In genomic region chr6:33320315-33321181, GRCh38 we compare ENCODE assay signal across 8 cellular contexts. TPM values are rescaled to one million over a fixed set of nuclear protein-coding genes. Genes with fewer than 3 reads are reported as not detected.
A peak's percentile ranks its signal among the peaks of the same experiment; 100 is the strongest.
DNase-seq lines count a peak whose midpoint lies in the region; ATAC-seq and TF ChIP-seq lines count a peak whose summit lies in the region.

No MANE protein-coding gene starts in this region.

- H3K36me3 ChIP-seq in adipocyte (ENCODE audit: control insufficient read depth, insufficient read depth, low read length, severe bottlenecking) (peaks cover 15% of the 10 kb centered on the region), transverse colon (peaks cover 0 to 24% (median 8%) of the 10 kb centered on the region in 4 donors)

- peak overlapping the region; percentile 98 for H3K4me3 Mint-ChIP-seq in activated T-cell treated with anti-CD3 and anti-CD28 coated beads, Interleukin-2, amount 50 U/mL, for 4 hours

- WGBS in transverse colon (ENCODE audit: low coverage in 1 of 2), 2 donors, result 90% methylated on average over 32 of the region's 32 CpGs; no CpG with 5 or more reads in 1 of the 2 donors

- no peaks in the 10 kb centered on the region for H3K27me3 ChIP-seq in adipocyte (replicated peaks; ENCODE audit: control insufficient read depth, insufficient read depth, low read length)
- H3K27me3 ChIP-seq in transverse colon, result no peaks in the 10 kb centered on the region

- peaks cover 21% of the 10 kb centered on the region for H3K36me3 Mint-ChIP-seq in activated T-cell treated with anti-CD3 and anti-CD28 coated beads, Interleukin-2, amount 50 U/mL, for 4 hours (ENCODE audit: insufficient read depth)

- intact Hi-C loops in transverse colon (cut with DNase I; ENCODE audit: low total_unique reads), result no loop called here

- H3K27ac ChIP-seq in transverse colon, result peak overlapping the region in 3 of 4 donors; percentile 18 to 94 (median 31)

- H3K9ac ChIP-seq in adipocyte (ENCODE audit: low read length), result peak overlapping the region; percentile 84

- TF ChIP-seq EP300 in transverse colon (IDR thresholded peaks at IDR 0.05; ENCODE audit: low read depth), result no peak

- no peaks in the 10 kb centered on the region for H3K27me3 Mint-ChIP-seq in activated T-cell treated with anti-CD3 and anti-CD28 coated beads, Interleukin-2, amount 50 U/mL, for 4 hours (ENCODE audit: low read depth)

- peaks cover 53% of the 10 kb centered on the region for H3K4me1 ChIP-seq in adipocyte (ENCODE audit: control insufficient read depth, insufficient read depth, low read length)
- H3K4me1 ChIP-seq in transverse colon, result peaks cover 26 to 61% (median 52%) of the 10 kb centered on the region in 4 donors

- H3K9me3 ChIP-seq in adipocyte (ENCODE audit: control insufficient read depth, low read length), result no peaks in the 10 kb centered on the region
- H3K9me3 ChIP-seq in transverse colon, result no peaks in the 10 kb centered on the region

- no peak for DNase-seq in activated T-cell treated with anti-CD3 and anti-CD28 coated beads, Interleukin-2, amount 50 U/mL, for 4 hours
- DNase-seq in activated T-cell treated with anti-CD3 and anti-CD28 coated beads for 4 hours, result no peak
- peak; percentile 88 for DNase-seq in adipocyte (ENCODE audit: low read depth)
- DNase-seq in iris pigment epithelial cell (ENCODE audit: low read depth), result peak; percentile 95
- DNase-seq in transverse colon, result peak; percentile 33
- no peak for DNase-seq in NCI-H2107 (lab: John Stamatoyannopoulos, UW)
- no peak for DNase-seq in NCI-H1694 (lab: John Stamatoyannopoulos, UW)
- DNase-seq in mucosa of gallbladder (ENCODE audit: low spot score), result no peak

- no peak for TF ChIP-seq POLR2A in transverse colon (IDR thresholded peaks at IDR 0.05)

- TF ChIP-seq CTCF in transverse colon (IDR thresholded peaks at IDR 0.05), result no peak

- peak overlapping the region; percentile 83 for H3K4me3 ChIP-seq in adipocyte (ENCODE audit: low read length)
- H3K4me3 ChIP-seq in transverse colon, result no peak overlapping the region

- no peaks in the 10 kb centered on the region for H3K9me3 Mint-ChIP-seq in activated T-cell treated with anti-CD3 and anti-CD28 coated beads, Interleukin-2, amount 50 U/mL, for 4 hours

- no peak for ATAC-seq in activated T-cell treated with anti-CD3 and anti-CD28 coated beads, Interleukin-2, amount 50 U/mL, for 4 hours

- H3K4me1 Mint-ChIP-seq in activated T-cell treated with anti-CD3 and anti-CD28 coated beads, Interleukin-2, amount 50 U/mL, for 4 hours (ENCODE audit: low read depth), result peaks cover 73% of the 10 kb centered on the region

- in situ Hi-C loops in transverse colon (cut with MboI; ENCODE audit: low pct_ligation_motif_present in 1 of 4, low pct_unique_long_range_greater_than_20kb in 1 of 4, low sequenced_read_pairs in 3 of 4), result no loop called here

RNA-seq across cellular contexts. Expression of gene DAXX, which starts 2.2 kb away (rescaled TPM):
- 10 to 100 TPM; 73.6 to 88.5 (median 81.5) TPM for total RNA-seq in activated T-cell treated with anti-CD3 and anti-CD28 coated beads, Interleukin-2, amount 50 U/mL, for 4 hours
- total RNA-seq in transverse colon (100 to 1,000 TPM in 1 of 4 donors, 10 to 100 TPM in 3; 40.7 to 302 (median 52.6) TPM), mucosa of gallbladder (33.9 TPM)

RNA-seq across cellular contexts. Expression of gene ZBTB22, which starts 3.0 kb away (rescaled TPM):
- 1 to 10 TPM; 6.1 to 9.4 (median 8.9) TPM for total RNA-seq in activated T-cell treated with anti-CD3 and anti-CD28 coated beads, Interleukin-2, amount 50 U/mL, for 4 hours
- total RNA-seq in transverse colon (10 to 100 TPM; 10.1 to 31.8 (median 17.2) TPM), mucosa of gallbladder (26.5 TPM)

RNA-seq across cellular contexts. Expression of gene TAPBP, which starts 6.7 kb away (rescaled TPM):
- total RNA-seq in activated T-cell treated with anti-CD3 and anti-CD28 coated beads, Interleukin-2, amount 50 U/mL, for 4 hours, result 100 to 1,000 TPM; 265 to 315 (median 301) TPM
- 100 to 1,000 TPM; 175 to 423 (median 217) TPM for total RNA-seq in transverse colon
- 200 TPM for total RNA-seq in mucosa of gallbladder

RNA-seq across cellular contexts. Expression of gene RGL2, which starts 21.8 kb away (rescaled TPM):
- 10 to 100 TPM; 11.6 to 15.8 (median 15.4) TPM for total RNA-seq in activated T-cell treated with anti-CD3 and anti-CD28 coated beads, Interleukin-2, amount 50 U/mL, for 4 hours
- total RNA-seq in transverse colon (10 to 100 TPM; 21.3 to 70.3 (median 25.8) TPM), mucosa of gallbladder (158 TPM)

RNA-seq across cellular contexts. Expression of gene PFDN6, which starts 31.1 kb away (rescaled TPM):
- total RNA-seq in activated T-cell treated with anti-CD3 and anti-CD28 coated beads, Interleukin-2, amount 50 U/mL, for 4 hours, result 100 to 1,000 TPM; 153 to 157 (median 153) TPM
- total RNA-seq in transverse colon (10 to 100 TPM in 3 of 4 donors, not detected in 1; 23.6 to 39.8 (median 28.1) TPM), mucosa of gallbladder (38.6 TPM)

Comparison
In these comparisons a context has a peak if more than half of its experiments do, and no peak if none do; other contexts are left out.
1. DNase-seq: peak in adipocyte (single experiment), iris pigment epithelial cell (single experiment) and transverse colon (single experiment); none in activated T-cell treated with anti-CD3 and anti-CD28 coated beads, Interleukin-2, amount 50 U/mL, for 4 hours (single experiment), activated T-cell treated with anti-CD3 and anti-CD28 coated beads for 4 hours (single experiment), NCI-H2107 (single experiment), NCI-H1694 (single experiment) and mucosa of gallbladder (single experiment).